8 cellular contexts compared by ENCODE assay signal in the genomic region with DNA sequence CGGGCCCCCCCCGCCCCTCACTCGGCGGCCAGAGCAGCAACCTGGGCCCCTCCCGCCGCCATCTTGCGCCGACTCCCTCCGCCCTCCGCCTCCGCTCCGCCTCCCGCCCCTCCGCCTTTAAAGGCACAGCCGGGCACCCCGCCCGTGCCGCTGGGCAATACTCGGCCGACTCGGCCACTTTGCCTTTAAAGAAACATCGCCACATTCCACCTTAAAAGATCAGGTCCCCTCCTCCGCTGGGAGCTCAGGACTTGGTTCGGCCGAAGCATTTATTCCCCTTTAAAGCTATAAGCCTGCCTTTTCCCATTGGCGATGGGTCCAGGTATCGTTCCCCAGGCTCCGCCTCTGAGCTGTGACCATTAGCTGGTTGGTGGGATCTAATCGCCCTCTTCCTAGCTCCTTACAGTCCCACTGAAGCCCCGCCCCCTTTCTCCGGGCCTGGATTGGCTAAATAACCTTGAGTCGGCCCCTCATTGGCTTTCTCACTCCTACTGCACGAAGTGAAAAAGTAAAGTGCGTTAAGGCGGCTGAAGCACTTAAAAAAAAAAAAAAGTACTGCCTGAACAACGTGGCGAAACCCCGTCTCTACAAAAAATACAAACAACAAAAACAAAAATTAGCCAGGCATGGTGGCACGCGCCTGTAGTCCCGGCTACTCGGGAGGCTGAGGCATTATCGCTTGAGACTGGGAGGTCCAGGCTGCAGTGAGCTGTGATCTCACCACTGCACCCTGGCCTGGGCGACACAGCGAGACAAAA. TPM values are rescaled to one million over a fixed set of nuclear protein-coding genes. Genes with fewer than 3 reads are reported as not detected.
A peak's percentile ranks its signal among the peaks of the same experiment; 100 is the strongest.
DNase-seq lines count a peak whose midpoint lies in the region; ATAC-seq, FAIRE-seq and TF ChIP-seq lines count a peak whose summit lies in the region.

A gene with protein sequence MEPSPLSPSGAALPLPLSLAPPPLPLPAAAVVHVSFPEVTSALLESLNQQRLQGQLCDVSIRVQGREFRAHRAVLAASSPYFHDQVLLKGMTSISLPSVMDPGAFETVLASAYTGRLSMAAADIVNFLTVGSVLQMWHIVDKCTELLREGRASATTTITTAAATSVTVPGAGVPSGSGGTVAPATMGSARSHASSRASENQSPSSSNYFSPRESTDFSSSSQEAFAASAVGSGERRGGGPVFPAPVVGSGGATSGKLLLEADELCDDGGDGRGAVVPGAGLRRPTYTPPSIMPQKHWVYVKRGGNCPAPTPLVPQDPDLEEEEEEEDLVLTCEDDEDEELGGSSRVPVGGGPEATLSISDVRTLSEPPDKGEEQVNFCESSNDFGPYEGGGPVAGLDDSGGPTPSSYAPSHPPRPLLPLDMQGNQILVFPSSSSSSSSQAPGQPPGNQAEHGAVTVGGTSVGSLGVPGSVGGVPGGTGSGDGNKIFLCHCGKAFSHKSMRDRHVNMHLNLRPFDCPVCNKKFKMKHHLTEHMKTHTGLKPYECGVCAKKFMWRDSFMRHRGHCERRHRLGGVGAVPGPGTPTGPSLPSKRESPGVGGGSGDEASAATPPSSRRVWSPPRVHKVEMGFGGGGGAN (minus strand): TSS at position 77 of the 758 bp plus-strand sequence. CDS start 828 bp downstream, outside the sequence.

- TF ChIP-seq CTCF in WERI-Rb-1 (IDR thresholded peaks at IDR 0.05; ENCODE audit: low read depth, low read length) = no peak
- TF ChIP-seq CTCF in bronchial epithelial cell (IDR thresholded peaks at IDR 0.05; ENCODE audit: insufficient read depth, low read length, severe bottlenecking) = no peak
- no peak for TF ChIP-seq CTCF in smooth muscle cell (IDR thresholded peaks at IDR 0.05; ENCODE audit: borderline replicate concordance, insufficient read depth, poor library complexity, severe bottlenecking)

- peak within 1 kb of the TSS; percentile 96 for H3K4me2 ChIP-seq in smooth muscle cell

- H3K4me3 ChIP-seq in WERI-Rb-1 (ENCODE audit: low read depth, low read length) = peak within 1 kb of the TSS; percentile 70
- peak within 1 kb of the TSS; percentile 49 for H3K4me3 ChIP-seq in bronchial epithelial cell (ENCODE audit: low read depth, low read length)
- peak within 1 kb of the TSS; percentile 93 for H3K4me3 ChIP-seq in smooth muscle cell

- H3K79me2 ChIP-seq in smooth muscle cell (ENCODE audit: low read depth) = peaks cover 29% of the 10 kb centered on the region

- H3F3A ChIP-seq in smooth muscle cell (ENCODE audit: low read depth) = peaks cover 37% of the 10 kb centered on the region

- peak within 1 kb of the TSS; percentile 88 for H3K9ac ChIP-seq in smooth muscle cell (ENCODE audit: low read depth)

- FAIRE-seq in A204.1 (lab: Jason Lieb, UNC) (peak; percentile 98), bronchial epithelial cell (lab: Jason Lieb, UNC) (peak; percentile 66)

- H3K36me3 ChIP-seq in WERI-Rb-1 = peaks cover 46% of the 10 kb centered on the region
- H3K36me3 ChIP-seq in bronchial epithelial cell (ENCODE audit: control insufficient read depth, insufficient read depth, low read length) = peaks cover 24% of the 10 kb centered on the region
- no peaks in the 10 kb centered on the region for H3K36me3 ChIP-seq in smooth muscle cell (ENCODE audit: low read depth)

- no peaks in the 10 kb centered on the region for H3K27me3 ChIP-seq in WERI-Rb-1 (ENCODE audit: insufficient read depth, low read depth, severe bottlenecking)
- H3K27me3 ChIP-seq in bronchial epithelial cell (ENCODE audit: control insufficient read depth, insufficient read depth, low read length) = no peaks in the 10 kb centered on the region
- H3K27me3 ChIP-seq in smooth muscle cell (ENCODE audit: low read depth) = no peaks in the 10 kb centered on the region

- 1% methylated on average over 35 of the region's 45 CpGs for WGBS in smooth muscle cell (ENCODE audit: low lambda C conversion rate)

- H3K9me3 ChIP-seq in WERI-Rb-1 (ENCODE audit: severe bottlenecking) (no peaks in the 10 kb centered on the region), smooth muscle cell (replicated peaks; ENCODE audit: low read depth) (no peaks in the 10 kb centered on the region)

- peak; percentile 99 for DNase-seq in NCI-H2227 (lab: John Stamatoyannopoulos, UW; ENCODE audit: unreplicated experiment)
- peak; percentile 100 for DNase-seq in WERI-Rb-1
- peak; percentile 97 for DNase-seq in bronchial epithelial cell (ENCODE audit: low read depth)
- peak; percentile 86 for DNase-seq in iPS-NIHi11 (ENCODE audit: low spot score)
- peak; percentile 95 for DNase-seq in smooth muscle cell (lab: John Stamatoyannopoulos, UW; ENCODE audit: unreplicated experiment)

- H3K4me1 ChIP-seq in smooth muscle cell (ENCODE audit: low read depth) = peaks cover 36% of the 10 kb centered on the region

- H2AFZ ChIP-seq in smooth muscle cell (ENCODE audit: low read depth) = peak within 1 kb of the TSS; percentile 89

- H3K27ac ChIP-seq in WERI-Rb-1 (peak within 1 kb of the TSS; percentile 73), smooth muscle cell (ENCODE audit: low read depth) (peak within 1 kb of the TSS; percentile 97)

- ATAC-seq in GM18867 (IDR thresholded peaks at IDR 0.05; ENCODE audit: unreplicated experiment) (peak; percentile 48), HG03108 (IDR thresholded peaks at IDR 0.05; ENCODE audit: unreplicated experiment) (peak; percentile 38)

- peaks cover 7% of the 10 kb centered on the region for H4K20me1 ChIP-seq in smooth muscle cell (ENCODE audit: low read depth)

RNA-seq across cellular contexts. Expression of the gene that starts here (rescaled TPM):
- total RNA-seq in bronchial epithelial cell (13.2 and 20.1 TPM in 2 replicates), smooth muscle cell (9.6 and 11.0 TPM in 2 replicates)
- polyA plus RNA-seq in smooth muscle cell = 22.9 and 24.9 TPM in 2 replicates

Comparison
In these comparisons a context has a peak if more than half of its experiments do, and no peak if none do; other contexts are left out.
1. Peak in every context shown above with its lines: DNase-seq, ATAC-seq, H3K4me3 ChIP-seq and H3K27ac ChIP-seq.